In the genomic region with DNA sequence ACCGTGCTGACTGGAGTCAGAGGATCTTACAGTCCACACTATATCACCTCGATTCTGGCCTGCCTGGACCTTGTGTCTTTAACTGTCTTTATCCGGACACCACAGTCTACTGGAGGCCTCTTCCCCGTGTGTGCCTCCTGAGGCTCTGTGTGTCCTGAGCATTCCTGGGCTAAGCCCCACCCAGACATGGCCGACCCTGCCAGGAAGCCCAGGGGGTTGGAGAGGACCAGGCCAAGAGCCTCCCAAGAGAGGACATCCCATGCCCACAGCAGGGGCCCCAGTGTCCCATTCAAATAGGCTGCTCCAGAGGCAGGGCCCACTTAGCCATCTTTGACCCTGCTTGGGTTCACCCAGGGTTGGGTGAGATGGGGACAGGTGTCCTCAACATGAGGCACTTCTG, we compare ENCODE assay signal across 17 cellular contexts.
DNase-seq lines count a peak whose midpoint lies in the region; ATAC-seq and TF ChIP-seq lines count a peak whose summit lies in the region.
"Had no signal": no experiment of that assay in that cellular context is flagged by ENCODE, and none has a peak within 500 bp of the region (broad histone marks: within the 10 kb centered on the region; RNA-seq: fewer than 3 reads in every experiment).

No MANE protein-coding gene starts in this region.

- no peak overlapping the region for H3K4me3 Mint-ChIP-seq in osteocyte (ENCODE audit: unreplicated experiment)
- H3K4me3 Mint-ChIP-seq: CD4-positive, alpha-beta T cell had no signal

- H3K36me3 ChIP-seq in left ventricle myocardium inferior = no peaks in the 10 kb centered on the region
- H3K36me3 ChIP-seq: BE2C had no signal

- peaks cover 35% of the 10 kb centered on the region for H3K27me3 Mint-ChIP-seq in osteocyte (ENCODE audit: unreplicated experiment)

- no peak overlapping the region for H3K27ac Mint-ChIP-seq in osteocyte (ENCODE audit: unreplicated experiment)
- H3K27ac Mint-ChIP-seq: CD4-positive, alpha-beta T cell had no signal

- no peak overlapping the region for H3K27ac ChIP-seq in left ventricle myocardium inferior (replicated peaks)
- H3K27ac ChIP-seq: KMS-11, RWPE1 had no signal

- no peak for ATAC-seq in left ventricle myocardium superior
- ATAC-seq in GM21367 (IDR thresholded peaks at IDR 0.05; ENCODE audit: unreplicated experiment) = no peak
- ATAC-seq in GM19035 (IDR thresholded peaks at IDR 0.05; ENCODE audit: unreplicated experiment) = no peak
- ATAC-seq: PC-3 had no signal

- no peak overlapping the region for H3K4me3 ChIP-seq in left ventricle myocardium inferior

- H3K4me1 Mint-ChIP-seq in osteocyte (ENCODE audit: unreplicated experiment) = peaks cover 7% of the 10 kb centered on the region

- peak; percentile 13 for DNase-seq in left ventricle myocardium superior
- DNase-seq in left ventricle myocardium inferior = no peak
- peak; percentile 36 for DNase-seq in ecto neural progenitor cell (ENCODE audit: low spot score)
- peak; percentile 49 for DNase-seq in osteocyte (ENCODE audit: extremely low spot score, unreplicated experiment)
- peak; percentile 25 for DNase-seq in ureter (ENCODE audit: low spot score)
- no peak for DNase-seq in GF-D8 (lab: John Stamatoyannopoulos, UW)
- DNase-seq: BE2C; CD4-positive, alpha-beta T cell; MV-4-11; NCI-H187 treated with DMSO at 0.1 percent for 48 hours; NCI-H2227 treated with DMSO at 0.1 percent for 48 hours; NCI-H524 had no signal

- H3K4me1 ChIP-seq in left ventricle myocardium inferior = no peaks in the 10 kb centered on the region
- H3K4me1 ChIP-seq: BE2C had no signal

- peaks cover 22% of the 10 kb centered on the region for H3K9me3 Mint-ChIP-seq in osteocyte (ENCODE audit: unreplicated experiment)
- H3K9me3 Mint-ChIP-seq: CD4-positive, alpha-beta T cell had no signal

- TF ChIP-seq CTCF in left ventricle myocardium inferior (IDR thresholded peaks at IDR 0.05; ENCODE audit: borderline replicate concordance) = no peak
- no peak for TF ChIP-seq CTCF in osteocyte (IDR thresholded peaks at IDR 0.05)

- H3K36me3 Mint-ChIP-seq in osteocyte (ENCODE audit: unreplicated experiment) = peaks cover 5% of the 10 kb centered on the region

- H3K9me3 ChIP-seq in left ventricle myocardium inferior (replicated peaks) = peaks cover 14% of the 10 kb centered on the region
- H3K9me3 ChIP-seq: BE2C had no signal

- H3K27me3 ChIP-seq in left ventricle myocardium inferior (ENCODE audit: low read depth) = peaks cover 42% of the 10 kb centered on the region

- intact Hi-C loops in left ventricle myocardium superior (cut with micrococcal nuclease) (no loop called here), left ventricle myocardium inferior (cut with micrococcal nuclease) (no loop called here)

Comparison
In these comparisons a context has a peak if more than half of its experiments do, and no peak if none do; other contexts are left out.
1. DNase-seq: peak in left ventricle myocardium superior (single experiment), ecto neural progenitor cell (single experiment), osteocyte (single experiment) and ureter (single experiment); none in left ventricle myocardium inferior (single experiment) and GF-D8 (single experiment).